1 cellular context compared by ENCODE assay signal in the genomic region with DNA sequence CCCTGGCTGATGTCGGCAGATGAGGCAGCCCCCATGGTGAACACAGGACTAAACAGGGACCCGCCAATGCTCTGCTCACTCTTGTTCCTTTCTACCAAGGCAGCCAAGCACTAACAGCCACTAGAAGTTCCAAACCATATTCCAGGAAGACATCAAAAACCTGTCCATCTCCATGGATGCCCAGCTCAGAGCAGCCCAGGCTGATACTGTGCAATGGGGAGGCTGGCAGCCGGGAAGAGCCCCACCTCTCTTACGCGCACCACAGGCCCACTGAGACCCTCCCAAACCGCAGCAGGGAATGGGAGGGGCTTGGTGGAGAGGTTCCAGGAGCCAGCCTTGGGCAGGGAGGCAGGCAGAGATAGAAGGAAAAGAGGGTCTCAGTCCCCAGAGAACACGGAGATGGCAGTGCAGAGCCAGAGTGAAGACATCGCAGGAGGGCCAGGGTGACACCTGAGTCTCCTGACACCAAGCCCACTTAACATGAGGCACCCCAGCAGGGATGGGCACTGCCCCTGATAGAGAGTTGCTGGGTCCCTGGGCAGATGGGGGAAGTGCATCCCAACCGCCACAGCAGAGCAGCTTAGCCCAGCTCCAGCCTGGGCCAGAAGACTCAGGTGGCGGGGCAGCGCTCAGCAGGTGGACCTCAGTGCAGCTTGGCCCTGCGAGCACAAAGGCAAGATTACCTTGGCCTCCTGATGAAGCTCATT.
A peak's percentile ranks its signal among the peaks of the same experiment; 100 is the strongest.
TF ChIP-seq lines count a peak whose summit lies in the region.

No MANE protein-coding gene starts in this region.

TF ChIP-seq in HepG2, 621 proteins besides CTCF, POLR2A, EP300 and RAD21 (continued from another document and continues in another):
- TF ChIP-seq, protein P1, sequence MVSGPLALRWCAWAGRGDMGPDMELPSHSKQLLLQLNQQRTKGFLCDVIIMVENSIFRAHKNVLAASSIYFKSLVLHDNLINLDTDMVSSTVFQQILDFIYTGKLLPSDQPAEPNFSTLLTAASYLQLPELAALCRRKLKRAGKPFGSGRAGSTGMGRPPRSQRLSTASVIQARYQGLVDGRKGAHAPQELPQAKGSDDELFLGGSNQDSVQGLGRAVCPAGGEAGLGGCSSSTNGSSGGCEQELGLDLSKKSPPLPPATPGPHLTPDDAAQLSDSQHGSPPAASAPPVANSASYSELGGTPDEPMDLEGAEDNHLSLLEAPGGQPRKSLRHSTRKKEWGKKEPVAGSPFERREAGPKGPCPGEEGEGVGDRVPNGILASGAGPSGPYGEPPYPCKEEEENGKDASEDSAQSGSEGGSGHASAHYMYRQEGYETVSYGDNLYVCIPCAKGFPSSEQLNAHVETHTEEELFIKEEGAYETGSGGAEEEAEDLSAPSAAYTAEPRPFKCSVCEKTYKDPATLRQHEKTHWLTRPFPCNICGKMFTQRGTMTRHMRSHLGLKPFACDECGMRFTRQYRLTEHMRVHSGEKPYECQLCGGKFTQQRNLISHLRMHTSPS (CRISPR knock-in tag; IDR thresholded peaks at IDR 0.05; ENCODE audit: low read depth): no peak
- TF ChIP-seq THAP11 (CRISPR knock-in tag; IDR thresholded peaks at IDR 0.05): no peak
- TF ChIP-seq ZNF337 (CRISPR knock-in tag; IDR thresholded peaks at IDR 0.05; ENCODE audit: borderline replicate concordance, low read depth): no peak
- no peak for TF ChIP-seq IRF2 (CRISPR knock-in tag; IDR thresholded peaks at IDR 0.05)
- no peak for TF ChIP-seq FOXJ3 (CRISPR knock-in tag; IDR thresholded peaks at IDR 0.05; ENCODE audit: borderline replicate concordance)
- TF ChIP-seq RFXANK (CRISPR knock-in tag; IDR thresholded peaks at IDR 0.05): no peak
- TF ChIP-seq, protein P2, sequence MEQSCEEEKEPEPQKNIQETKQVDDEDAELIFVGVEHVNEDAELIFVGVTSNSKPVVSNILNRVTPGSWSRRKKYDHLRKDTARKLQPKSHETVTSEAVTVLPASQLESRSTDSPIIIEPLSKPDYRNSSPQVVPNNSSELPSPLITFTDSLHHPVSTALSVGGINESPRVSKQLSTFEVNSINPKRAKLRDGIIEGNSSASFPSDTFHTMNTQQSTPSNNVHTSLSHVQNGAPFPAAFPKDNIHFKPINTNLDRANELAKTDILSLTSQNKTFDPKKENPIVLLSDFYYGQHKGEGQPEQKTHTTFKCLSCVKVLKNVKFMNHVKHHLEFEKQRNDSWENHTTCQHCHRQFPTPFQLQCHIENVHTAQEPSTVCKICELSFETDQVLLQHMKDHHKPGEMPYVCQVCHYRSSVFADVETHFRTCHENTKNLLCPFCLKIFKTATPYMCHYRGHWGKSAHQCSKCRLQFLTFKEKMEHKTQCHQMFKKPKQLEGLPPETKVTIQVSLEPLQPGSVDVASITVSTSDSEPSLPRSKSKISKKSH (CRISPR knock-in tag; IDR thresholded peaks at IDR 0.05; ENCODE audit: borderline replicate concordance): no peak
- TF ChIP-seq HIVEP1 (CRISPR knock-in tag; IDR thresholded peaks at IDR 0.05): no peak
- TF ChIP-seq RBM39 (IDR thresholded peaks at IDR 0.05; ENCODE audit: low read depth, low read length, poor library complexity, severe bottlenecking): peak; percentile 17
- no peak for TF ChIP-seq ELF1 (CRISPR knock-in tag; IDR thresholded peaks at IDR 0.05)
- TF ChIP-seq, protein P3, sequence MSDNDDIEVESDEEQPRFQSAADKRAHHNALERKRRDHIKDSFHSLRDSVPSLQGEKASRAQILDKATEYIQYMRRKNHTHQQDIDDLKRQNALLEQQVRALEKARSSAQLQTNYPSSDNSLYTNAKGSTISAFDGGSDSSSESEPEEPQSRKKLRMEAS (IDR thresholded peaks at IDR 0.05): 0 out of 2 replicates have a peak, but pooled peaks have one; percentile 24
- TF ChIP-seq, protein P4, sequence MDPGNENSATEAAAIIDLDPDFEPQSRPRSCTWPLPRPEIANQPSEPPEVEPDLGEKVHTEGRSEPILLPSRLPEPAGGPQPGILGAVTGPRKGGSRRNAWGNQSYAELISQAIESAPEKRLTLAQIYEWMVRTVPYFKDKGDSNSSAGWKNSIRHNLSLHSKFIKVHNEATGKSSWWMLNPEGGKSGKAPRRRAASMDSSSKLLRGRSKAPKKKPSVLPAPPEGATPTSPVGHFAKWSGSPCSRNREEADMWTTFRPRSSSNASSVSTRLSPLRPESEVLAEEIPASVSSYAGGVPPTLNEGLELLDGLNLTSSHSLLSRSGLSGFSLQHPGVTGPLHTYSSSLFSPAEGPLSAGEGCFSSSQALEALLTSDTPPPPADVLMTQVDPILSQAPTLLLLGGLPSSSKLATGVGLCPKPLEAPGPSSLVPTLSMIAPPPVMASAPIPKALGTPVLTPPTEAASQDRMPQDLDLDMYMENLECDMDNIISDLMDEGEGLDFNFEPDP (CRISPR knock-in tag; conservative IDR thresholded peaks at IDR 0.05): 0 out of 2 replicates have a peak, but pooled peaks have one; percentile 69
- TF ChIP-seq ZNF225 (CRISPR knock-in tag; IDR thresholded peaks at IDR 0.05): no peak
- no peak for TF ChIP-seq ARNT (IDR thresholded peaks at IDR 0.05)
- TF ChIP-seq IRX3 (CRISPR knock-in tag; IDR thresholded peaks at IDR 0.05; ENCODE audit: borderline replicate concordance, low read depth): no peak
- no peak for TF ChIP-seq RFX3 (CRISPR knock-in tag; IDR thresholded peaks at IDR 0.05)
- TF ChIP-seq ZNF883 (CRISPR knock-in tag; IDR thresholded peaks at IDR 0.05; ENCODE audit: not compliant biosample characterization): no peak
- TF ChIP-seq ZNF841 (CRISPR knock-in tag; IDR thresholded peaks at IDR 0.05; ENCODE audit: borderline replicate concordance): no peak
- TF ChIP-seq, protein P5, sequence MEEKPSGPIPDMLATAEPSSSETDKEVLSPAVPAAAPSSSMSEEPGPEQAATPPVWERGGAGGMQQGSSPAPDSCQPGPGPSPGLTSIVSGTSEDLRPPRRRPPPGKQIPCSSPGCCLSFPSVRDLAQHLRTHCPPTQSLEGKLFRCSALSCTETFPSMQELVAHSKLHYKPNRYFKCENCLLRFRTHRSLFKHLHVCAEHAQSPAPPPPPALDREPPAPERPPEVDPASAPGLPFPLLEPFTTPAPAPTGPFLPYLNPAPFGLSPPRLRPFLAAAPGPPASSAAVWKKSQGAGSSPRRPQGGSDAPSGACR (CRISPR knock-in tag; IDR thresholded peaks at IDR 0.05): no peak
- TF ChIP-seq EED (CRISPR knock-in tag; IDR thresholded peaks at IDR 0.05): no peak
- no peak for TF ChIP-seq SNAPC2 (CRISPR knock-in tag; IDR thresholded peaks at IDR 0.05)
- TF ChIP-seq SOX6 (IDR thresholded peaks at IDR 0.05): no peak
- no peak for TF ChIP-seq SOX6 (CRISPR knock-in tag; IDR thresholded peaks at IDR 0.05)
- TF ChIP-seq, protein P6, sequence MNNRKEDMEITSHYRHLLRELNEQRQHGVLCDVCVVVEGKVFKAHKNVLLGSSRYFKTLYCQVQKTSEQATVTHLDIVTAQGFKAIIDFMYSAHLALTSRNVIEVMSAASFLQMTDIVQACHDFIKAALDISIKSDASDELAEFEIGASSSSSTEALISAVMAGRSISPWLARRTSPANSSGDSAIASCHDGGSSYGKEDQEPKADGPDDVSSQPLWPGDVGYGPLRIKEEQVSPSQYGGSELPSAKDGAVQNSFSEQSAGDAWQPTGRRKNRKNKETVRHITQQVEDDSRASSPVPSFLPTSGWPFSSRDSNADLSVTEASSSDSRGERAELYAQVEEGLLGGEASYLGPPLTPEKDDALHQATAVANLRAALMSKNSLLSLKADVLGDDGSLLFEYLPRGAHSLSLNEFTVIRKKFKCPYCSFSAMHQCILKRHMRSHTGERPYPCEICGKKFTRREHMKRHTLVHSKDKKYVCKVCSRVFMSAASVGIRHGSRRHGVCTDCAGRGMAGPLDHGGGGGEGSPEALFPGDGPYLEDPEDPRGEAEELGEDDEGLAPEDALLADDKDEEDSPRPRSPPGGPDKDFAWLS (CRISPR knock-in tag; IDR thresholded peaks at IDR 0.05; ENCODE audit: borderline replicate concordance): no peak
- TF ChIP-seq EZH2 (conservative IDR thresholded peaks at IDR 0.05; ENCODE audit: low read depth, low read length): no peak
- TF ChIP-seq ZFP36 (IDR thresholded peaks at IDR 0.05; ENCODE audit: borderline replicate concordance, low read depth, low read length, partially characterized antibody): no peak
- TF ChIP-seq ZFAT (CRISPR knock-in tag; conservative IDR thresholded peaks at IDR 0.05): no peak
- no peak for TF ChIP-seq HCFC1 (IDR thresholded peaks at IDR 0.05; ENCODE audit: low read depth, low read length)
- TF ChIP-seq, protein P7, sequence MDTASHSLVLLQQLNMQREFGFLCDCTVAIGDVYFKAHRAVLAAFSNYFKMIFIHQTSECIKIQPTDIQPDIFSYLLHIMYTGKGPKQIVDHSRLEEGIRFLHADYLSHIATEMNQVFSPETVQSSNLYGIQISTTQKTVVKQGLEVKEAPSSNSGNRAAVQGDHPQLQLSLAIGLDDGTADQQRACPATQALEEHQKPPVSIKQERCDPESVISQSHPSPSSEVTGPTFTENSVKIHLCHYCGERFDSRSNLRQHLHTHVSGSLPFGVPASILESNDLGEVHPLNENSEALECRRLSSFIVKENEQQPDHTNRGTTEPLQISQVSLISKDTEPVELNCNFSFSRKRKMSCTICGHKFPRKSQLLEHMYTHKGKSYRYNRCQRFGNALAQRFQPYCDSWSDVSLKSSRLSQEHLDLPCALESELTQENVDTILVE (CRISPR knock-in tag; IDR thresholded peaks at IDR 0.05): no peak
- no peak for TF ChIP-seq ZNF234 (CRISPR knock-in tag; conservative IDR thresholded peaks at IDR 0.05)
- no peak for TF ChIP-seq PHF20 (CRISPR knock-in tag; IDR thresholded peaks at IDR 0.05)
- 0 out of 2 replicates have a peak, but pooled peaks have one; percentile 13 for TF ChIP-seq KAT7 (CRISPR knock-in tag; IDR thresholded peaks at IDR 0.05; ENCODE audit: borderline replicate concordance)
- TF ChIP-seq RBM22 (optimal IDR thresholded peaks at IDR 0.05; ENCODE audit: low read length): no peak
- no peak for TF ChIP-seq FOXK2 (IDR thresholded peaks at IDR 0.05)
- no peak for TF ChIP-seq ZNF383 (CRISPR knock-in tag; IDR thresholded peaks at IDR 0.05; ENCODE audit: borderline replicate concordance)
- TF ChIP-seq ZMYM4 (CRISPR knock-in tag; IDR thresholded peaks at IDR 0.05): peak; percentile 47; the same call in 1 of the 2 replicates
- peak; percentile 59; the same call in 1 of the 2 replicates for TF ChIP-seq FOXC1 (CRISPR knock-in tag; IDR thresholded peaks at IDR 0.05; ENCODE audit: borderline replicate concordance)
- TF ChIP-seq, protein P8, sequence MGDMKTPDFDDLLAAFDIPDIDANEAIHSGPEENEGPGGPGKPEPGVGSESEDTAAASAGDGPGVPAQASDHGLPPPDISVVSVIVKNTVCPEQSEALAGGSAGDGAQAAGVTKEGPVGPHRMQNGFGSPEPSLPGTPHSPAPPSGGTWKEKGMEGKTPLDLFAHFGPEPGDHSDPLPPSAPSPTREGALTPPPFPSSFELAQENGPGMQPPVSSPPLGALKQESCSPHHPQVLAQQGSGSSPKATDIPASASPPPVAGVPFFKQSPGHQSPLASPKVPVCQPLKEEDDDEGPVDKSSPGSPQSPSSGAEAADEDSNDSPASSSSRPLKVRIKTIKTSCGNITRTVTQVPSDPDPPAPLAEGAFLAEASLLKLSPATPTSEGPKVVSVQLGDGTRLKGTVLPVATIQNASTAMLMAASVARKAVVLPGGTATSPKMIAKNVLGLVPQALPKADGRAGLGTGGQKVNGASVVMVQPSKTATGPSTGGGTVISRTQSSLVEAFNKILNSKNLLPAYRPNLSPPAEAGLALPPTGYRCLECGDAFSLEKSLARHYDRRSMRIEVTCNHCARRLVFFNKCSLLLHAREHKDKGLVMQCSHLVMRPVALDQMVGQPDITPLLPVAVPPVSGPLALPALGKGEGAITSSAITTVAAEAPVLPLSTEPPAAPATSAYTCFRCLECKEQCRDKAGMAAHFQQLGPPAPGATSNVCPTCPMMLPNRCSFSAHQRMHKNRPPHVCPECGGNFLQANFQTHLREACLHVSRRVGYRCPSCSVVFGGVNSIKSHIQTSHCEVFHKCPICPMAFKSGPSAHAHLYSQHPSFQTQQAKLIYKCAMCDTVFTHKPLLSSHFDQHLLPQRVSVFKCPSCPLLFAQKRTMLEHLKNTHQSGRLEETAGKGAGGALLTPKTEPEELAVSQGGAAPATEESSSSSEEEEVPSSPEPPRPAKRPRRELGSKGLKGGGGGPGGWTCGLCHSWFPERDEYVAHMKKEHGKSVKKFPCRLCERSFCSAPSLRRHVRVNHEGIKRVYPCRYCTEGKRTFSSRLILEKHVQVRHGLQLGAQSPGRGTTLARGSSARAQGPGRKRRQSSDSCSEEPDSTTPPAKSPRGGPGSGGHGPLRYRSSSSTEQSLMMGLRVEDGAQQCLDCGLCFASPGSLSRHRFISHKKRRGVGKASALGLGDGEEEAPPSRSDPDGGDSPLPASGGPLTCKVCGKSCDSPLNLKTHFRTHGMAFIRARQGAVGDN (CRISPR knock-in tag; IDR thresholded peaks at IDR 0.05): peak; percentile 60
- TF ChIP-seq MTA1 (CRISPR knock-in tag; IDR thresholded peaks at IDR 0.05; ENCODE audit: borderline replicate concordance): peak; percentile 57; the same call in 1 of the 2 replicates
- no peak for TF ChIP-seq RARG (CRISPR knock-in tag; IDR thresholded peaks at IDR 0.05; ENCODE audit: low read depth)
- no peak for TF ChIP-seq ZNF335 (CRISPR knock-in tag; IDR thresholded peaks at IDR 0.05)
- TF ChIP-seq ZNF329 (CRISPR knock-in tag; IDR thresholded peaks at IDR 0.05; ENCODE audit: low read depth): no peak
- TF ChIP-seq ZNF33A (CRISPR knock-in tag; IDR thresholded peaks at IDR 0.05; ENCODE audit: borderline replicate concordance): no peak
- TF ChIP-seq SNAI1 (CRISPR knock-in tag; IDR thresholded peaks at IDR 0.05; ENCODE audit: borderline replicate concordance): no peak
- TF ChIP-seq, protein P9, sequence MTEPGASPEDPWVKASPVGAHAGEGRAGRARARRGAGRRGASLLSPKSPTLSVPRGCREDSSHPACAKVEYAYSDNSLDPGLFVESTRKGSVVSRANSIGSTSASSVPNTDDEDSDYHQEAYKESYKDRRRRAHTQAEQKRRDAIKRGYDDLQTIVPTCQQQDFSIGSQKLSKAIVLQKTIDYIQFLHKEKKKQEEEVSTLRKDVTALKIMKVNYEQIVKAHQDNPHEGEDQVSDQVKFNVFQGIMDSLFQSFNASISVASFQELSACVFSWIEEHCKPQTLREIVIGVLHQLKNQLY (CRISPR knock-in tag; IDR thresholded peaks at IDR 0.05): no peak
- TF ChIP-seq HNRNPL (IDR thresholded peaks at IDR 0.05; ENCODE audit: low read depth, low read length): peak; percentile 79
- TF ChIP-seq ZSCAN9 (CRISPR knock-in tag; IDR thresholded peaks at IDR 0.05; ENCODE audit: borderline replicate concordance): no peak
- TF ChIP-seq, protein P10, sequence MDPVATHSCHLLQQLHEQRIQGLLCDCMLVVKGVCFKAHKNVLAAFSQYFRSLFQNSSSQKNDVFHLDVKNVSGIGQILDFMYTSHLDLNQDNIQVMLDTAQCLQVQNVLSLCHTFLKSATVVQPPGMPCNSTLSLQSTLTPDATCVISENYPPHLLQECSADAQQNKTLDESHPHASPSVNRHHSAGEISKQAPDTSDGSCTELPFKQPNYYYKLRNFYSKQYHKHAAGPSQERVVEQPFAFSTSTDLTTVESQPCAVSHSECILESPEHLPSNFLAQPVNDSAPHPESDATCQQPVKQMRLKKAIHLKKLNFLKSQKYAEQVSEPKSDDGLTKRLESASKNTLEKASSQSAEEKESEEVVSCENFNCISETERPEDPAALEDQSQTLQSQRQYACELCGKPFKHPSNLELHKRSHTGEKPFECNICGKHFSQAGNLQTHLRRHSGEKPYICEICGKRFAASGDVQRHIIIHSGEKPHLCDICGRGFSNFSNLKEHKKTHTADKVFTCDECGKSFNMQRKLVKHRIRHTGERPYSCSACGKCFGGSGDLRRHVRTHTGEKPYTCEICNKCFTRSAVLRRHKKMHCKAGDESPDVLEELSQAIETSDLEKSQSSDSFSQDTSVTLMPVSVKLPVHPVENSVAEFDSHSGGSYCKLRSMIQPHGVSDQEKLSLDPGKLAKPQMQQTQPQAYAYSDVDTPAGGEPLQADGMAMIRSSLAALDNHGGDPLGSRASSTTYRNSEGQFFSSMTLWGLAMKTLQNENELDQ (CRISPR knock-in tag; IDR thresholded peaks at IDR 0.05; ENCODE audit: borderline replicate concordance): no peak
- TF ChIP-seq ZNF350 (CRISPR knock-in tag; IDR thresholded peaks at IDR 0.05; ENCODE audit: borderline replicate concordance, low read depth): no peak
